1 cellular context compared by ENCODE assay signal in the genomic region with DNA sequence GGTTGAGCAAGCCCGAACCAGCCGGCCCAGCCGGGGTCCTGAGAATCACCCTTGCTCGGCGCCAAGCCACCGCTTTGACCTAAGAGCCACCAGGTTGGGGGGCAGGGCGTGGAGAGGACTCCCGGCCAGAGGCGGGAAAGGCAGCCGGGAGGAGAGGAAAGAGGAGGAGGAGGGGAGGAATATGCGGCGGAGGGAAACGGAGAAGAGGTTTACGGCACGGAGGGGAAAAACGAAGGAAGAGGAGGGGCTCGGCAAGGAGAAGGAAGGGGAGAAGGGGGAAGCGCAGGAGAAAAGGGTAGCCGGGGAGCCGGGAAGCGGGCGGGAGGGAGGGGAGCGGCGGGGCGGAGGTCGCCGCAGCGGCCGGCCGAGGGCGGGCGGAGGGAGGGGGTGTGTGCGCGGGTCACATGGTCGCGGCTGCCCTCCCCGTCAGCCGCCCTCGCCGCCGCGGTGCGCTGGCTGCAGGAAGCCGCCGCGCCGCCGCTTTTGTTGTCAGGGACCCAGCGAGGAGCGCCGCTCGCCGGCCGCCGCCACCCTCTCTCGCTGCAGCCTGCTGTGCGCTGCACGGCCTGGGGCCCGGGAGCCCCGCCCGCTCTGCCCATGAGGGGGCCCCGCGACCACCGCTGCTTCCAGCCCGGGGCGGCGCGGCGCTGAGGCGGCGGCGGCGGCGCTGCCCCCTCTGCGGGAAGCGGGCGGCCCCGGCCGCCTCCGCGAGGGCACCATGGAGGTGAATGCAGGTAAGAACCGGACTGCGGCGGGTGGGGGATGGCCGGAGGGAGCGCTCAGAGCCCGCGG.
A peak's percentile ranks its signal among the peaks of the same experiment; 100 is the strongest.
TF ChIP-seq lines count a peak whose summit lies in the region.

A gene (plus strand): TSS at position 426 of the 792 bp plus-strand sequence. CDS start 293 bp downstream, at position 719.

TF ChIP-seq in K562, 482 proteins besides CTCF, POLR2A, EP300 and RAD21 (continued from another document and continues in another):
- TF ChIP-seq, protein P1, sequence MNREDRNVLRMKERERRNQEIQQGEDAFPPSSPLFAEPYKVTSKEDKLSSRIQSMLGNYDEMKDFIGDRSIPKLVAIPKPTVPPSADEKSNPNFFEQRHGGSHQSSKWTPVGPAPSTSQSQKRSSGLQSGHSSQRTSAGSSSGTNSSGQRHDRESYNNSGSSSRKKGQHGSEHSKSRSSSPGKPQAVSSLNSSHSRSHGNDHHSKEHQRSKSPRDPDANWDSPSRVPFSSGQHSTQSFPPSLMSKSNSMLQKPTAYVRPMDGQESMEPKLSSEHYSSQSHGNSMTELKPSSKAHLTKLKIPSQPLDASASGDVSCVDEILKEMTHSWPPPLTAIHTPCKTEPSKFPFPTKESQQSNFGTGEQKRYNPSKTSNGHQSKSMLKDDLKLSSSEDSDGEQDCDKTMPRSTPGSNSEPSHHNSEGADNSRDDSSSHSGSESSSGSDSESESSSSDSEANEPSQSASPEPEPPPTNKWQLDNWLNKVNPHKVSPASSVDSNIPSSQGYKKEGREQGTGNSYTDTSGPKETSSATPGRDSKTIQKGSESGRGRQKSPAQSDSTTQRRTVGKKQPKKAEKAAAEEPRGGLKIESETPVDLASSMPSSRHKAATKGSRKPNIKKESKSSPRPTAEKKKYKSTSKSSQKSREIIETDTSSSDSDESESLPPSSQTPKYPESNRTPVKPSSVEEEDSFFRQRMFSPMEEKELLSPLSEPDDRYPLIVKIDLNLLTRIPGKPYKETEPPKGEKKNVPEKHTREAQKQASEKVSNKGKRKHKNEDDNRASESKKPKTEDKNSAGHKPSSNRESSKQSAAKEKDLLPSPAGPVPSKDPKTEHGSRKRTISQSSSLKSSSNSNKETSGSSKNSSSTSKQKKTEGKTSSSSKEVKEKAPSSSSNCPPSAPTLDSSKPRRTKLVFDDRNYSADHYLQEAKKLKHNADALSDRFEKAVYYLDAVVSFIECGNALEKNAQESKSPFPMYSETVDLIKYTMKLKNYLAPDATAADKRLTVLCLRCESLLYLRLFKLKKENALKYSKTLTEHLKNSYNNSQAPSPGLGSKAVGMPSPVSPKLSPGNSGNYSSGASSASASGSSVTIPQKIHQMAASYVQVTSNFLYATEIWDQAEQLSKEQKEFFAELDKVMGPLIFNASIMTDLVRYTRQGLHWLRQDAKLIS (CRISPR knock-in tag; IDR thresholded peaks at IDR 0.05), result no peak
- TF ChIP-seq SPI1 (IDR thresholded peaks at IDR 0.05; ENCODE audit: borderline replicate concordance, low read depth, low read length), result no peak
- no peak for TF ChIP-seq TAF9B (IDR thresholded peaks at IDR 0.05; ENCODE audit: partially characterized antibody)
- TF ChIP-seq CBX5 (IDR thresholded peaks at IDR 0.05; ENCODE audit: borderline replicate concordance, low read depth), result no peak
- TF ChIP-seq BMI1 (IDR thresholded peaks at IDR 0.05; ENCODE audit: low read length), result no peak
- TF ChIP-seq SETDB1 (IDR thresholded peaks at IDR 0.05; ENCODE audit: low read length), result no peak
- TF ChIP-seq TCF3 (CRISPR knock-in tag; IDR thresholded peaks at IDR 0.05), result no peak
- TF ChIP-seq PHF20 (IDR thresholded peaks at IDR 0.05; ENCODE audit: partially characterized antibody), result peak; percentile 72
- TF ChIP-seq FOXJ3 (CRISPR knock-in tag; IDR thresholded peaks at IDR 0.05), result no peak
- TF ChIP-seq MCM5 (IDR thresholded peaks at IDR 0.05; ENCODE audit: low read depth), result no peak
- TF ChIP-seq ZNF778 (CRISPR knock-in tag; IDR thresholded peaks at IDR 0.05), result no peak
- TF ChIP-seq MECOM (CRISPR knock-in tag; IDR thresholded peaks at IDR 0.05), result no peak
- TF ChIP-seq KLF1 (tag; IDR thresholded peaks at IDR 0.05), result no peak
- TF ChIP-seq RBM22 (IDR thresholded peaks at IDR 0.05; ENCODE audit: low read depth, low read length, poor library complexity, severe bottlenecking), result no peak
- peak; percentile 50; the same call in 1 of the 2 replicates for TF ChIP-seq NCOA1 (IDR thresholded peaks at IDR 0.05; ENCODE audit: low read depth)
- peak; percentile 40 for TF ChIP-seq GABPB1 (CRISPR knock-in tag; IDR thresholded peaks at IDR 0.05)
- TF ChIP-seq RBBP5 (IDR thresholded peaks at IDR 0.05; ENCODE audit: borderline replicate concordance, insufficient read depth, low read length, poor library complexity, severe bottlenecking), result peak; percentile 50
- TF ChIP-seq, protein P2, sequence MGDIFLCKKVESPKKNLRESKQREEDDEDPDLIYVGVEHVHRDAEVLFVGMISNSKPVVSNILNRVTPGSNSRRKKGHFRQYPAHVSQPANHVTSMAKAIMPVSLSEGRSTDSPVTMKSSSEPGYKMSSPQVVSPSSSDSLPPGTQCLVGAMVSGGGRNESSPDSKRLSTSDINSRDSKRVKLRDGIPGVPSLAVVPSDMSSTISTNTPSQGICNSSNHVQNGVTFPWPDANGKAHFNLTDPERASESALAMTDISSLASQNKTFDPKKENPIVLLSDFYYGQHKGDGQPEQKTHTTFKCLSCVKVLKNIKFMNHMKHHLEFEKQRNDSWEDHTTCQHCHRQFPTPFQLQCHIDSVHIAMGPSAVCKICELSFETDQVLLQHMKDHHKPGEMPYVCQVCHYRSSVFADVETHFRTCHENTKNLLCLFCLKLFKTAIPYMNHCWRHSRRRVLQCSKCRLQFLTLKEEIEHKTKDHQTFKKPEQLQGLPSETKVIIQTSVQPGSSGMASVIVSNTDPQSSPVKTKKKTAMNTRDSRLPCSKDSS (IDR thresholded peaks at IDR 0.05; ENCODE audit: low read depth, partially characterized antibody), result no peak
- TF ChIP-seq, protein P3, sequence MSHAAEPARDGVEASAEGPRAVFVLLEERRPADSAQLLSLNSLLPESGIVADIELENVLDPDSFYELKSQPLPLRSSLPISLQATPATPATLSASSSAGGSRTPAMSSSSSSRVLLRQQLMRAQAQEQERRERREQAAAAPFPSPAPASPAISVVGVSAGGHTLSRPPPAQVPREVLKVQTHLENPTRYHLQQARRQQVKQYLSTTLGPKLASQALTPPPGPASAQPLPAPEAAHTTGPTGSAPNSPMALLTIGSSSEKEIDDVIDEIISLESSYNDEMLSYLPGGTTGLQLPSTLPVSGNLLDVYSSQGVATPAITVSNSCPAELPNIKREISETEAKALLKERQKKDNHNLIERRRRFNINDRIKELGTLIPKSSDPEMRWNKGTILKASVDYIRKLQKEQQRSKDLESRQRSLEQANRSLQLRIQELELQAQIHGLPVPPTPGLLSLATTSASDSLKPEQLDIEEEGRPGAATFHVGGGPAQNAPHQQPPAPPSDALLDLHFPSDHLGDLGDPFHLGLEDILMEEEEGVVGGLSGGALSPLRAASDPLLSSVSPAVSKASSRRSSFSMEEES (CRISPR knock-in tag; IDR thresholded peaks at IDR 0.05), result peak; percentile 42; the same call in 1 of the 2 replicates
- no peak for TF ChIP-seq SMARCA5 (IDR thresholded peaks at IDR 0.05)
- no peak for TF ChIP-seq ZNF311 (CRISPR knock-in tag; IDR thresholded peaks at IDR 0.05)
- TF ChIP-seq, protein P4, sequence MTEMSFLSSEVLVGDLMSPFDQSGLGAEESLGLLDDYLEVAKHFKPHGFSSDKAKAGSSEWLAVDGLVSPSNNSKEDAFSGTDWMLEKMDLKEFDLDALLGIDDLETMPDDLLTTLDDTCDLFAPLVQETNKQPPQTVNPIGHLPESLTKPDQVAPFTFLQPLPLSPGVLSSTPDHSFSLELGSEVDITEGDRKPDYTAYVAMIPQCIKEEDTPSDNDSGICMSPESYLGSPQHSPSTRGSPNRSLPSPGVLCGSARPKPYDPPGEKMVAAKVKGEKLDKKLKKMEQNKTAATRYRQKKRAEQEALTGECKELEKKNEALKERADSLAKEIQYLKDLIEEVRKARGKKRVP (CRISPR knock-in tag; IDR thresholded peaks at IDR 0.05), result no peak
- no peak for TF ChIP-seq TAF15 (IDR thresholded peaks at IDR 0.05; ENCODE audit: low read depth, low read length)
- TF ChIP-seq PCBP2 (IDR thresholded peaks at IDR 0.05; ENCODE audit: low read depth, low read length, poor library complexity, severe bottlenecking), result no peak
- TF ChIP-seq KLF13 (tag; IDR thresholded peaks at IDR 0.05; ENCODE audit: borderline replicate concordance, low read depth), result no peak
- peak; percentile 59; the same call in 1 of the 2 replicates for TF ChIP-seq MTA1 (IDR thresholded peaks at IDR 0.05; ENCODE audit: borderline replicate concordance)
- peak; percentile 49; the same call in 1 of the 2 replicates for TF ChIP-seq PHF8 (IDR thresholded peaks at IDR 0.05; ENCODE audit: borderline replicate concordance, low read length)
- TF ChIP-seq CHCHD3 (CRISPR knock-in tag; IDR thresholded peaks at IDR 0.05), result no peak
- TF ChIP-seq, protein P5, sequence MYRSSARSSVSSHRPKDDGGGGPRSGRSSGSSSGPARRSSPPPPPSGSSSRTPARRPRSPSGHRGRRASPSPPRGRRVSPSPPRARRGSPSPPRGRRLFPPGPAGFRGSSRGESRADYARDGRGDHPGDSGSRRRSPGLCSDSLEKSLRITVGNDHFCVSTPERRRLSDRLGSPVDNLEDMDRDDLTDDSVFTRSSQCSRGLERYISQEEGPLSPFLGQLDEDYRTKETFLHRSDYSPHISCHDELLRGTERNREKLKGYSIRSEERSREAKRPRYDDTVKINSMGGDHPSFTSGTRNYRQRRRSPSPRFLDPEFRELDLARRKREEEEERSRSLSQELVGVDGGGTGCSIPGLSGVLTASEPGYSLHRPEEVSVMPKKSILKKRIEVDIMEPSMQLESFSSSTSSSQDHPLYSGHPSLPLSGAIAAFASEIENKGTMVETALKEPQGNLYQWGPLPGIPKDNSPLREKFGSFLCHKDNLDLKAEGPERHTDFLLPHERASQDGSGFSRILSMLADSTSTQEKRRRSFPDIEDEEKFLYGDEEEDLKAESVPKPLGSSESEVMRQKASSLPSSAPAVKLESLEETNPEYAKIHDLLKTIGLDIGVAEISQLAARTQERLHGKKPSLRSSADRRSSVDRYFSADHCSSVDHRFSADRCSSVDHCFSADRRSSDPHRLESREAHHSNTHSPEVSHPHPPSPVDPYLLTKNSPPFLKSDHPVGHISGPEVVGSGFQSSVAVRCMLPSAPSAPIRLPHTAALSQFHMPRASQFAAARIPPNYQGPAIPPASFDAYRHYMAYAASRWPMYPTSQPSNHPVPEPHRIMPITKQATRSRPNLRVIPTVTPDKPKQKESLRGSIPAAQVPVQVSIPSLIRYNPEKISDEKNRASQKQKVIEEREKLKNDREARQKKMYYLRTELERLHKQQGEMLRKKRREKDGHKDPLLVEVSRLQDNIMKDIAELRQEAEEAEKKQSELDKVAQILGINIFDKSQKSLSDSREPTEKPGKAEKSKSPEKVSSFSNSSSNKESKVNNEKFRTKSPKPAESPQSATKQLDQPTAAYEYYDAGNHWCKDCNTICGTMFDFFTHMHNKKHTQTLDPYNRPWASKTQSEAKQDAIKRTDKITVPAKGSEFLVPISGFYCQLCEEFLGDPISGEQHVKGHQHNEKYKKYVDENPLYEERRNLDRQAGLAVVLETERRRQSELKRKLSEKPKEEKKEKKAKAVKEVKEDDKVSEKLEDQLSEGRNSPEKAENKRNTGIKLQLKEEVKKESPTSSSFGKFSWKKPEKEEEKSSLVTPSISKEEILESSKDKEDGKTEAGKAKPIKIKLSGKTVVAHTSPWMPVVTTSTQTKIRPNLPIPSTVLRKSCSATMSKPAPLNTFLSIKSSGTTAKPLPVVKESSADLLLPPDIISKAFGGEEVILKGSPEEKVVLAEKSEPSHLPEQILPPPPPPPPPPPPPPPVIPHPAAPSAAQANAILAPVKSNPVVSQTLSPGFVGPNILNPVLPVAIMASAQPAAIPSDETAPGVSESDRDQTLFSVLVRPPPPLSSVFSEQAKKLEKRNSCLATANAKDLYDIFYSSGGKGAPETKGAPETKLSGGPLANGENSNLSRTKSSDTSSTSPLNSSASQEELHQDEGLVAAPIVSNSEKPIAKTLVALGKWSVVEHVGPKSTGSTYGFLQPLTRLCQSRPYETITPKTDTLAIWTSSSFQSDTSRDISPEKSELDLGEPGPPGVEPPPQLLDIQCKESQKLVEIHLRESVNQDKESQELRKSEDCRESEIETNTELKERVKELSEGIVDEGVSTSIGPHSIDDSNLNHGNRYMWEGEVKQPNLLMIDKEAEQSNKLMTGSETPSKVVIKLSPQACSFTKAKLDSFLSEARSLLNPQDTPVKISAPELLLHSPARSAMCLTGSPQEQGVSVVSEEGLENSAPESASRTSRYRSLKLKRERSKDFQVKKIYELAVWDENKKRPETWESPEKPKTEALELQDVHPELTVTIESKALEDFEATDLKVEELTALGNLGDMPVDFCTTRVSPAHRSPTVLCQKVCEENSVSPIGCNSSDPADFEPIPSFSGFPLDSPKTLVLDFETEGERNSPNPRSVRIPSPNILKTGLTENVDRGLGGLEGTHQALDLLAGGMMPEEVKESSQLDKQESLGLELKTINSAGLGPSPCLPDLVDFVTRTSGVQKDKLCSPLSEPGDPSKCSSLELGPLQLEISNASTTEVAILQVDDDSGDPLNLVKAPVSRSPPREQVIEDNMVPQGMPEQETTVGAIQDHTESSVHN (IDR thresholded peaks at IDR 0.05; ENCODE audit: borderline replicate concordance in 1 of 2, low read depth in 1 of 2), result no peak
- TF ChIP-seq ZNF23 (CRISPR knock-in tag; IDR thresholded peaks at IDR 0.05), result no peak
- TF ChIP-seq RBM34 (IDR thresholded peaks at IDR 0.05; ENCODE audit: borderline replicate concordance, insufficient read depth, low read length), result no peak
- no peak; the same call in 1 of the 2 replicates for TF ChIP-seq FOXP1 (CRISPR knock-in tag; IDR thresholded peaks at IDR 0.05)
- no peak for TF ChIP-seq ZNF76 (CRISPR knock-in tag; IDR thresholded peaks at IDR 0.05; ENCODE audit: borderline replicate concordance)
- no peak for TF ChIP-seq MEF2A (IDR thresholded peaks at IDR 0.05; ENCODE audit: control insufficient read depth, low read depth, low read length)
- TF ChIP-seq, protein P6, sequence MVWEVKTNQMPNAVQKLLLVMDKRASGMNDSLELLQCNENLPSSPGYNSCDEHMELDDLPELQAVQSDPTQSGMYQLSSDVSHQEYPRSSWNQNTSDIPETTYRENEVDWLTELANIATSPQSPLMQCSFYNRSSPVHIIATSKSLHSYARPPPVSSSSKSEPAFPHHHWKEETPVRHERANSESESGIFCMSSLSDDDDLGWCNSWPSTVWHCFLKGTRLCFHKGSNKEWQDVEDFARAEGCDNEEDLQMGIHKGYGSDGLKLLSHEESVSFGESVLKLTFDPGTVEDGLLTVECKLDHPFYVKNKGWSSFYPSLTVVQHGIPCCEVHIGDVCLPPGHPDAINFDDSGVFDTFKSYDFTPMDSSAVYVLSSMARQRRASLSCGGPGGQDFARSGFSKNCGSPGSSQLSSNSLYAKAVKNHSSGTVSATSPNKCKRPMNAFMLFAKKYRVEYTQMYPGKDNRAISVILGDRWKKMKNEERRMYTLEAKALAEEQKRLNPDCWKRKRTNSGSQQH (CRISPR knock-in tag; IDR thresholded peaks at IDR 0.05), result peak; percentile 93
- TF ChIP-seq BCOR (IDR thresholded peaks at IDR 0.05), result peak; percentile 64; the same call in 1 of the 2 replicates
- TF ChIP-seq SREBF1 (IDR thresholded peaks at IDR 0.05; ENCODE audit: borderline replicate concordance, low read depth, low read length), result no peak
- no peak for TF ChIP-seq ZNF780A (CRISPR knock-in tag; IDR thresholded peaks at IDR 0.05)
- peak; percentile 70 for TF ChIP-seq POLR2B (IDR thresholded peaks at IDR 0.05; ENCODE audit: low read depth, partially characterized antibody)
- TF ChIP-seq CC2D1A (IDR thresholded peaks at IDR 0.05), result peak; percentile 32; the same call in 1 of the 2 replicates
- TF ChIP-seq ELF1 (tag; IDR thresholded peaks at IDR 0.05), result peak; percentile 57; the same call in 1 of the 2 replicates
- TF ChIP-seq MYBL2 (IDR thresholded peaks at IDR 0.05; ENCODE audit: low read depth), result no peak
- TF ChIP-seq MYBL2 (CRISPR knock-in tag; IDR thresholded peaks at IDR 0.05; ENCODE audit: borderline replicate concordance), result no peak
- no peak for TF ChIP-seq MEF2D (tag; conservative IDR thresholded peaks at IDR 0.05; ENCODE audit: low read depth)
